ENCODE assay signal across 10 cellular contexts in the genomic region with DNA sequence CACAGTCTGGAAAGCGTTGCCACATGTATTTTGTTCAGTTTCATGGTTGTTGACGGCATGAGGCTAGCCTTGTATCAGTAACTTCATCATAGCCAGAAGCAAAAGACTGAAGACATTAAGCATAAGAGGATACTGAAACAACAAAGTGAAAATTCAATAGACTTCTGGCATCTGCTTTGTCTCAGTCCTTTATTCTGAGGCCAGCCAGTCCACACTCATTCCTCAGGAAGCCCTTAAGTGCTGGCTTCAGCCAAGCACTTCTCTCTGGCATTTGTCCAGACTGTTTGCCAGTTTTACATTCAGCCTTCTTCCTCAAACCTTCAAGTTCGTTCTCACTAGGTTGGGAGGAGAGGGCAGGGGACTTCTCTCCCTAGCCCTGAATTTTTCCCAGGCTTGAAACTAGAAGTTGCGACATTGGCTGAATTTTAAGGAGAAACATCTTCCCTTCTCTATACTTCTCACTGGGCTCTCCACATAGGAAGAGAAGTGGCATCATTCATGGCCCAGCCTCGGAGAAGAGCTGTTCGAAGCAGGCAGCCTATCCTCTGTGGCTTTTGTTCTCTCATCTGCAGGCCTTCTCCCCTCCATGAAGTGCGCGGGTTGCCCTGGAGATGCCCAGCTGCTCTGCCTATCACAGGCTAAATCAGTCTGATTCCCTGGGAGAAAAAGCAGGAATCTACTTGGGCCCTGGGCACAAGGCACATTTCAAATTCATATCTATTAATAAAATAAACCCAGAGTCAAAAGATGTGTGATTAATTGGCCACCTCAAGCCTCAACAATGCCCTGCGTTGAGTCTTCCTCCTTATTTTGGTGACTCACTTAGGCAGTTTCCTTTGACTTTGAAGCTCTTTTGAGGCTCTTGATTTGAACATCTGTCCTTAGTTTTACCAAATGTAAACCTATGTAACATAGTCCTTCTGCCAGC.
A peak's percentile ranks its signal among the peaks of the same experiment; 100 is the strongest.
DNase-seq lines count a peak whose midpoint lies in the region; ATAC-seq and TF ChIP-seq lines count a peak whose summit lies in the region.
"Had no signal": no experiment of that assay in that cellular context is flagged by ENCODE, and none has a peak within 500 bp of the region (broad histone marks: within the 10 kb centered on the region; RNA-seq: fewer than 3 reads in every experiment).

No MANE protein-coding gene starts in this region.

- peak overlapping the region; percentile 60 for H3K4me2 ChIP-seq in GM23248 (ENCODE audit: unreplicated experiment)
- H3K4me2 ChIP-seq in H9 (ENCODE audit: insufficient read depth, insufficient read length, low read length): no peak overlapping the region

- H3K9me2 ChIP-seq in GM23248 (ENCODE audit: insufficient read depth): no peaks in the 10 kb centered on the region

- no peak overlapping the region for H4K91ac ChIP-seq in H9 (ENCODE audit: insufficient read length, low read depth, low read length)

- H3K23me2 ChIP-seq in H9 (ENCODE audit: insufficient read length, low read depth, low read length, poor library complexity, severe bottlenecking): no peaks in the 10 kb centered on the region

- in situ Hi-C loops in GM23248 (cut with MboI): no loop called here

- no peak overlapping the region for H2BK12ac ChIP-seq in H9 (ENCODE audit: insufficient read length, low read depth, low read length)

- TF ChIP-seq POLR2A in esophagus squamous epithelium (IDR thresholded peaks at IDR 0.05): no peak
- TF ChIP-seq POLR2A in lower leg skin (IDR thresholded peaks at IDR 0.05): no peak
- TF ChIP-seq POLR2A in prostate gland (IDR thresholded peaks at IDR 0.05): no peak

- H2BK20ac ChIP-seq in H9 (ENCODE audit: low read depth, low read length, poor library complexity, severe bottlenecking): no peak overlapping the region

- TF ChIP-seq CTCF in esophagus squamous epithelium (IDR thresholded peaks at IDR 0.05) (no peak), progenitor cell of endocrine pancreas (IDR thresholded peaks at IDR 0.05; ENCODE audit: unreplicated experiment) (no peak), H9 (conservative IDR thresholded peaks at IDR 0.05) (no peak), lower leg skin (IDR thresholded peaks at IDR 0.05) (no peak), prostate gland (IDR thresholded peaks at IDR 0.05) (no peak)

- ATAC-seq in HG03025 (IDR thresholded peaks at IDR 0.05; ENCODE audit: low FRiP score, unreplicated experiment): no peak

- H4K5ac ChIP-seq in H9 (ENCODE audit: insufficient read length, low read depth, low read length): no peak overlapping the region

- peaks cover 36% of the 10 kb centered on the region for H3K4me1 ChIP-seq in GM23248 (ENCODE audit: insufficient read depth)
- H3K4me1 ChIP-seq in esophagus squamous epithelium: peaks cover 0 to 10% (median 10%) of the 10 kb centered on the region in 3 donors
- H3K4me1 ChIP-seq in H9 (ENCODE audit: insufficient read depth, low read length): peaks cover 6% of the 10 kb centered on the region; the same call in 1 of the 2 replicates
- H3K4me1 ChIP-seq in prostate gland (replicated peaks): no peaks in the 10 kb centered on the region

- no peak overlapping the region for H3T11ph ChIP-seq in H9 (ENCODE audit: low read length)

- H3K9me3 Mint-ChIP-seq in progenitor cell of endocrine pancreas (ENCODE audit: low read depth) (peaks cover 20% of the 10 kb centered on the region), H9 (peaks cover 0 to 3% of the 10 kb centered on the region in 2 experiments; a peak in 2 of 5 replicates)

- H3K9ac ChIP-seq in GM23248: peak overlapping the region; percentile 68
- H3K9ac ChIP-seq in H9 (ENCODE audit: extremely low read depth, insufficient read length, low read length): no peak overlapping the region

- no peaks in the 10 kb centered on the region for H3K9me3 ChIP-seq in GM23248 (ENCODE audit: low read depth)
- no peaks in the 10 kb centered on the region for H3K9me3 ChIP-seq in esophagus squamous epithelium
- no peaks in the 10 kb centered on the region for H3K9me3 ChIP-seq in H9 (ENCODE audit: control insufficient read depth, low read depth, low read length)
- no peaks in the 10 kb centered on the region for H3K9me3 ChIP-seq in prostate gland

- intact Hi-C loops in esophagus squamous epithelium (cut with DNase I): no loop called here
- intact Hi-C loops in lower leg skin (cut with DNase I; ENCODE audit: low total_unique reads): no loop called here
- intact Hi-C loops in prostate gland (cut with DNase I): no loop called here

- H3K4me3 ChIP-seq in GM23248: peak overlapping the region; percentile 24; the same call in 1 of the 2 replicates
- H3K4me3 ChIP-seq in esophagus squamous epithelium: no peak overlapping the region
- H3K4me3 ChIP-seq in lower leg skin (ENCODE audit: low read depth, poor library complexity, severe bottlenecking): no peak overlapping the region
- H3K4me3 ChIP-seq in prostate gland: no peak overlapping the region

- H3K4me3 Mint-ChIP-seq in progenitor cell of endocrine pancreas (ENCODE audit: low read depth): no peak overlapping the region
- no peak overlapping the region for H3K4me3 Mint-ChIP-seq in H9

- no peak overlapping the region for H2BK15ac ChIP-seq in H9 (ENCODE audit: low read depth, low read length)

- H3K36me3 ChIP-seq in GM23248 (ENCODE audit: low read depth) (no peaks in the 10 kb centered on the region), esophagus squamous epithelium (no peaks in the 10 kb centered on the region), prostate gland (no peaks in the 10 kb centered on the region)

- no peak overlapping the region for H2BK120ac ChIP-seq in H9 (ENCODE audit: low read depth, low read length, poor library complexity, severe bottlenecking)

- no peaks in the 10 kb centered on the region for H3K79me1 ChIP-seq in H9 (ENCODE audit: insufficient read depth, low read depth, low read length, poor library complexity, severe bottlenecking)

- H3K27ac ChIP-seq in GM23248 (peak overlapping the region; percentile 86), esophagus squamous epithelium (peak overlapping the region in 3 of 4 donors; percentile 9 to 32 (median 23)), H9 (ENCODE audit: insufficient read length, low read depth, low read length) (no peak overlapping the region), prostate gland (no peak overlapping the region)

- peaks cover 25% of the 10 kb centered on the region for H3F3A ChIP-seq in GM23248 (ENCODE audit: insufficient read depth)

- H3K27me3 Mint-ChIP-seq in progenitor cell of endocrine pancreas: no peaks in the 10 kb centered on the region
- no peaks in the 10 kb centered on the region for H3K27me3 Mint-ChIP-seq in H9 (ENCODE audit: low read depth)

- H3K36me3 Mint-ChIP-seq in progenitor cell of endocrine pancreas (ENCODE audit: insufficient read depth) (peaks cover 1% of the 10 kb centered on the region), H9 (ENCODE audit: insufficient read depth in 1 of 3, low read depth in 3 of 3) (peaks cover 1 to 4% (median 2%) of the 10 kb centered on the region in 3 experiments; a peak in 3 of 7 replicates)

- peak; percentile 91 for DNase-seq in GM23248
- DNase-seq in NCI-H345 (lab: John Stamatoyannopoulos, UW): peak; percentile 62
- no peak for DNase-seq in esophagus squamous epithelium (lab: John Stamatoyannopoulos, UW)
- DNase-seq in progenitor cell of endocrine pancreas (ENCODE audit: low spot score, unreplicated experiment): no peak
- no peak for DNase-seq in H9
- no peak for DNase-seq in lower leg skin (ENCODE audit: low spot score in 2 of 2)
- no peak for DNase-seq in prostate gland (ENCODE audit: low spot score)
- DNase-seq: activated CD4-positive, alpha-beta T cell treated with anti-CD3 and anti-CD28 coated beads for 1 hour; hippocampal formation had no signal

- H2BK5ac ChIP-seq in H9 (ENCODE audit: insufficient read length, low read length): no peak overlapping the region

- H2AK5ac ChIP-seq in H9 (ENCODE audit: insufficient read length, low read length): no peak overlapping the region

- no peak overlapping the region for H3K18ac ChIP-seq in H9 (ENCODE audit: insufficient read length, low read depth, low read length)

- 36 to 40% methylated on average over 9 of the region's 9 CpGs for WGBS in GM23248 (ENCODE audit: low coverage in 1 of 2, low lambda C conversion rate in 2 of 2, missing lambda C conversion rate in 2 of 2), 2 experiments
- 39 to 42% methylated on average over 9 of the region's 9 CpGs for WGBS in esophagus squamous epithelium, 2 donors
- no CpG with 5 or more reads among the region's 9 CpGs for WGBS in H9 (ENCODE audit: extremely low coverage, insufficient read length, low lambda C conversion rate)
- 68 to 74% methylated on average over 9 of the region's 9 CpGs for WGBS in lower leg skin, 2 donors
- 56% methylated on average over 9 of the region's 9 CpGs for WGBS in prostate gland

- no peaks in the 10 kb centered on the region for H4K20me1 ChIP-seq in GM23248 (ENCODE audit: insufficient read depth)
- H4K20me1 ChIP-seq in H9 (ENCODE audit: control insufficient read depth, insufficient read depth, insufficient read length): no peaks in the 10 kb centered on the region

- no peaks in the 10 kb centered on the region for H3K79me2 ChIP-seq in GM23248 (ENCODE audit: insufficient read depth)
- H3K79me2 ChIP-seq in H9 (ENCODE audit: insufficient read depth, low read length): no peaks in the 10 kb centered on the region

- no peak overlapping the region for H4K8ac ChIP-seq in H9 (replicated peaks; ENCODE audit: insufficient read length, low read depth, low read length)

- H2AFZ ChIP-seq in GM23248 (peak overlapping the region; percentile 44; the same call in 1 of the 2 replicates), H9 (ENCODE audit: low read length) (no peak overlapping the region)

- H3K27ac Mint-ChIP-seq in progenitor cell of endocrine pancreas (peak overlapping the region; percentile 34), H9 (no peak overlapping the region)

- no peak overlapping the region for H3K23ac ChIP-seq in H9 (ENCODE audit: insufficient read length, low read depth, low read length)

- no peaks in the 10 kb centered on the region for H3K27me3 ChIP-seq in GM23248 (replicated peaks; ENCODE audit: insufficient read depth)
- no peaks in the 10 kb centered on the region for H3K27me3 ChIP-seq in esophagus squamous epithelium
- no peaks in the 10 kb centered on the region for H3K27me3 ChIP-seq in H9 (ENCODE audit: insufficient read depth, low read length)
- no peaks in the 10 kb centered on the region for H3K27me3 ChIP-seq in prostate gland (replicated peaks; ENCODE audit: insufficient read depth)

- H3K14ac ChIP-seq in H9 (ENCODE audit: insufficient read depth, low read length): no peak overlapping the region

- H3K4me1 Mint-ChIP-seq in progenitor cell of endocrine pancreas (ENCODE audit: low read depth) (peaks cover 7% of the 10 kb centered on the region), H9 (peaks cover 10 to 16% of the 10 kb centered on the region in 2 experiments)

- no peak overlapping the region for H3K4ac ChIP-seq in H9 (ENCODE audit: low read depth, low read length)

- no peak overlapping the region for H3K56ac ChIP-seq in H9 (ENCODE audit: insufficient read length, low read depth, low read length)

Comparison
In these comparisons a context has a peak if more than half of its experiments do, and no peak if none do; other contexts are left out.
1. DNase-seq: peak in GM23248 (single experiment) and NCI-H345 (single experiment); none in esophagus squamous epithelium (single experiment), progenitor cell of endocrine pancreas (single experiment), H9 (single experiment), lower leg skin (0 of 2) and prostate gland (single experiment).
2. H3K27ac ChIP-seq: peak in GM23248 (single experiment) and esophagus squamous epithelium (3 of 4); none in H9 (single experiment) and prostate gland (0 of 2).